1 cellular context compared by ENCODE assay signal in the genomic region with DNA sequence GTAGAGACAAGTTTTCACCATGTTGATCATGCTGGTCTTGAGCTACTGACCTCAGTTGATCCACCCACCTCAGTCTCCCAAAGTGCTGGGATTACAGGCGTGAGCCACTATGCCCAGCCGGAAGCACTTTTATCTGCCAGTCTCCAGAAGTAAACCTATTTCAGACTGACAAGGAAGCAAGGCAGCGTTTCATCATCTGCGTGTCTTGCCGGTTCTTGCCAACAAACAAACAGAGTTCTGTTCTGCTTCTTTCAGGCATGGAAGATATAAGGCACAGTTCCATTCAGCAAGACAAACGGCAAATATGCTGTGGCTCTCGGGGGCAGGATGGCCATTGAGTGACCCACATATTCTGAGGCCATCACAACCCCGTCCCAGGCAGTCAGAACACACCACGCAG.
TF ChIP-seq lines count a peak whose summit lies in the region.

No MANE protein-coding gene starts in this region.

TF ChIP-seq in IMR-90, 13 proteins besides CTCF, POLR2A, EP300 and RAD21 (continued from another document):
- no peak for TF ChIP-seq RFX5 (IDR thresholded peaks at IDR 0.05; ENCODE audit: low read depth, low read length)
